13 cellular contexts compared by ENCODE assay signal in genomic region chr5:150989695-150990094, GRCh38. TPM values are rescaled to one million over a fixed set of nuclear protein-coding genes. Genes with fewer than 3 reads are reported as not detected.
DNase-seq lines count a peak whose midpoint lies in the region; ATAC-seq lines count a peak whose summit lies in the region.
"Had no signal": no experiment of that assay in that cellular context is flagged by ENCODE, and none has a peak within 500 bp of the region (broad histone marks: within the 10 kb centered on the region; RNA-seq: fewer than 3 reads in every experiment).

No MANE protein-coding gene starts in this region.

- no peaks in the 10 kb centered on the region for H3K36me3 Mint-ChIP-seq in activated CD4-positive, alpha-beta T cell treated with anti-CD3 and anti-CD28 coated beads for 36 hours (ENCODE audit: low read depth)
- no peaks in the 10 kb centered on the region for H3K36me3 Mint-ChIP-seq in stimulated activated effector memory CD8-positive, alpha-beta T cell treated with anti-CD3 and anti-CD28 coated beads, Interleukin-12 subunit alpha, Interleukin-12 subunit beta, amount 100 ng/mL, for 72 hours

- H3K4me1 Mint-ChIP-seq in activated CD4-positive, alpha-beta T cell treated with anti-CD3 and anti-CD28 coated beads for 36 hours = no peaks in the 10 kb centered on the region
- no peaks in the 10 kb centered on the region for H3K4me1 Mint-ChIP-seq in stimulated activated effector memory CD8-positive, alpha-beta T cell treated with anti-CD3 and anti-CD28 coated beads, Interleukin-12 subunit alpha, Interleukin-12 subunit beta, amount 100 ng/mL, for 72 hours

- H3K27ac Mint-ChIP-seq in activated CD4-positive, alpha-beta T cell treated with anti-CD3 and anti-CD28 coated beads for 36 hours = no peak overlapping the region
- H3K27ac Mint-ChIP-seq in stimulated activated effector memory CD8-positive, alpha-beta T cell treated with anti-CD3 and anti-CD28 coated beads, Interleukin-12 subunit alpha, Interleukin-12 subunit beta, amount 100 ng/mL, for 72 hours = no peak overlapping the region

- H3K4me3 ChIP-seq in H7 (ENCODE audit: insufficient read depth, low read depth, low read length) = no peak overlapping the region
- no peak overlapping the region for H3K4me3 ChIP-seq in iPS DF 6.9 (ENCODE audit: low read length)
- H3K4me3 ChIP-seq: gastroesophageal sphincter had no signal

- H3K27ac ChIP-seq in iPS DF 6.9 (ENCODE audit: low read length) = no peak overlapping the region
- H3K27ac ChIP-seq: gastroesophageal sphincter had no signal

- H3K27me3 Mint-ChIP-seq in activated CD4-positive, alpha-beta T cell treated with anti-CD3 and anti-CD28 coated beads for 36 hours = no peaks in the 10 kb centered on the region

- H3K4me1 ChIP-seq in iPS DF 6.9 (ENCODE audit: control insufficient read depth, insufficient read depth, low read length) = no peaks in the 10 kb centered on the region
- H3K4me1 ChIP-seq: gastroesophageal sphincter had no signal

- ATAC-seq in activated CD4-positive, alpha-beta T cell treated with anti-CD3 and anti-CD28 coated beads for 36 hours = peak; percentile 74
- ATAC-seq in stimulated activated effector memory CD8-positive, alpha-beta T cell treated with anti-CD3 and anti-CD28 coated beads, Interleukin-12 subunit alpha, Interleukin-12 subunit beta, amount 100 ng/mL, for 72 hours = no peak
- ATAC-seq: gastroesophageal sphincter had no signal

- WGBS in iPS DF 6.9 (ENCODE audit: insufficient coverage, insufficient read length) = no CpG with 5 or more reads among the region's 3 CpGs

- H3K27me3 ChIP-seq in H7 (ENCODE audit: control insufficient read depth, insufficient read depth, low read length) (no peaks in the 10 kb centered on the region), iPS DF 6.9 (ENCODE audit: control insufficient read depth, insufficient read depth, low read length) (no peaks in the 10 kb centered on the region)
- H3K27me3 ChIP-seq: gastroesophageal sphincter had no signal

- DNase-seq in activated CD4-positive, alpha-beta T cell treated with anti-CD3 and anti-CD28 coated beads for 36 hours = peak; percentile 46
- no peak for DNase-seq in activated CD4-positive, alpha-beta T cell treated with anti-CD3 and anti-CD28 coated beads, Interleukin-2, amount 50 U/mL, for 4 hours
- peak; percentile 52 for DNase-seq in H7
- DNase-seq in RKO (ENCODE audit: low spot score) = peak; percentile 61
- peak; percentile 39 for DNase-seq in iPS DF 6.9 (ENCODE audit: low read depth, low spot score)
- DNase-seq in stimulated activated effector memory CD8-positive, alpha-beta T cell treated with anti-CD3 and anti-CD28 coated beads, Interleukin-12 subunit alpha, Interleukin-12 subunit beta, amount 100 ng/mL, for 72 hours (ENCODE audit: low spot score in 2 of 2) = no peak
- DNase-seq in cerebellar nuclear complex (lab: John Stamatoyannopoulos, UW) = no peak
- no peak for DNase-seq in AG08395 (ENCODE audit: low spot score)
- DNase-seq: ACHN; activated CD8-positive, alpha-beta memory T cell treated with anti-CD3 and anti-CD28 coated beads, Interleukin-2, amount 50 U/mL, for 4 hours; GF-D8; midbrain had no signal

- peaks cover 6% of the 10 kb centered on the region for H3K9me3 Mint-ChIP-seq in activated CD4-positive, alpha-beta T cell treated with anti-CD3 and anti-CD28 coated beads for 36 hours (ENCODE audit: low read depth)
- H3K9me3 Mint-ChIP-seq in stimulated activated effector memory CD8-positive, alpha-beta T cell treated with anti-CD3 and anti-CD28 coated beads, Interleukin-12 subunit alpha, Interleukin-12 subunit beta, amount 100 ng/mL, for 72 hours = no peaks in the 10 kb centered on the region

- intact Hi-C loops in activated CD4-positive, alpha-beta T cell treated with anti-CD3 and anti-CD28 coated beads for 36 hours (cut with DNase I, micrococcal nuclease) = loop anchor here in 1 of 2 experiments (10.0 kb wide), 1 partner anchor 425 kb away; no protein-coding TSS in a partner anchor

- H3K9me3 ChIP-seq in iPS DF 6.9 (ENCODE audit: control insufficient read depth, insufficient read depth, low read length) = no peaks in the 10 kb centered on the region; the same call in 1 of the 2 replicates
- H3K9me3 ChIP-seq: gastroesophageal sphincter had no signal

- H3K36me3 ChIP-seq in H7 (replicated peaks; ENCODE audit: control insufficient read depth, insufficient read depth, low read length) (no peaks in the 10 kb centered on the region), iPS DF 6.9 (ENCODE audit: control insufficient read depth, insufficient read depth, low read length) (no peaks in the 10 kb centered on the region)
- H3K36me3 ChIP-seq: gastroesophageal sphincter had no signal

- POLR2A ChIA-PET in activated CD4-positive, alpha-beta T cell treated with anti-CD3 and anti-CD28 coated beads for 36 hours (lab: Charles Lee) = no interaction called here

- CTCF ChIA-PET in activated CD4-positive, alpha-beta T cell treated with anti-CD3 and anti-CD28 coated beads for 36 hours (lab: Charles Lee) = interaction anchor here (0.6 to 1.2 kb wide), 4 partner anchors 12 to 430 kb away, joined by 3 to 4 read pairs (median 4); no protein-coding TSS in a partner anchor

- no peak overlapping the region for H3K4me3 Mint-ChIP-seq in activated CD4-positive, alpha-beta T cell treated with anti-CD3 and anti-CD28 coated beads for 36 hours
- H3K4me3 Mint-ChIP-seq in stimulated activated effector memory CD8-positive, alpha-beta T cell treated with anti-CD3 and anti-CD28 coated beads, Interleukin-12 subunit alpha, Interleukin-12 subunit beta, amount 100 ng/mL, for 72 hours = no peak overlapping the region

RNA-seq across cellular contexts. Expression of gene GPX3, which starts 30.7 kb away (rescaled TPM):
- total RNA-seq in activated CD4-positive, alpha-beta T cell treated with anti-CD3 and anti-CD28 coated beads for 36 hours = not detected
- 22.4 and 39.8 TPM in 2 replicates for total RNA-seq in H7 (2014; rRNA removed; shearing (Covaris generic))

Comparison
In these comparisons a context has a peak if more than half of its experiments do, and no peak if none do; other contexts are left out.
1. DNase-seq: peak in activated CD4-positive, alpha-beta T cell treated with anti-CD3 and anti-CD28 coated beads for 36 hours (single experiment), H7 (single experiment), RKO (single experiment) and iPS DF 6.9 (single experiment); none in activated CD4-positive, alpha-beta T cell treated with anti-CD3 and anti-CD28 coated beads, Interleukin-2, amount 50 U/mL, for 4 hours (0 of 2), stimulated activated effector memory CD8-positive, alpha-beta T cell treated with anti-CD3 and anti-CD28 coated beads, Interleukin-12 subunit alpha, Interleukin-12 subunit beta, amount 100 ng/mL, for 72 hours (0 of 2), cerebellar nuclear complex (0 of 2) and AG08395 (single experiment).
2. RNA of gene GPX3, which starts 30.7 kb away (total RNA-seq): 22.4 to 39.8 TPM in H7; not detected in activated CD4-positive, alpha-beta T cell treated with anti-CD3 and anti-CD28 coated beads for 36 hours; every median in the first group is over 10 times any median in the second.